Comparison of ENCODE assay signal across 1 cellular context in genomic region chr19:10403137-10404021, GRCh38.
TF ChIP-seq lines count a peak whose summit lies in the region.

Gene CDC37 (minus strand): TSS chr19:10403542. CDS start chr19:10403479, 63 bp downstream.

TF ChIP-seq in GM12878, 131 proteins besides CTCF, POLR2A, EP300 and RAD21 (continued from another document and continues in another):
- TF ChIP-seq CUX1 (IDR thresholded peaks at IDR 0.05; ENCODE audit: insufficient replicate concordance, low read depth, low read length) (no peak), MXI1 (IDR thresholded peaks at IDR 0.05; ENCODE audit: low read depth, low read length) (peak; percentile 93), SMC3 (IDR thresholded peaks at IDR 0.05; ENCODE audit: borderline replicate concordance, low read length) (no peak), ATF2 (IDR thresholded peaks at IDR 0.05; ENCODE audit: low read length) (no peak), RB1 (IDR thresholded peaks at IDR 0.05; ENCODE audit: borderline replicate concordance) (no peak), BCL11A (IDR thresholded peaks at IDR 0.05; ENCODE audit: low read depth, low read length) (peak; percentile 19; the same call in 1 of the 2 replicates), NR2C2 (IDR thresholded peaks at IDR 0.05; ENCODE audit: borderline replicate concordance, control insufficient read depth, insufficient read length, low read depth) (no peak), TCF3 (IDR thresholded peaks at IDR 0.05; ENCODE audit: borderline replicate concordance, insufficient read depth, low read depth, low read length) (peak; percentile 40; the same call in 1 of the 2 replicates), SP1 (IDR thresholded peaks at IDR 0.05; ENCODE audit: low read depth, low read length) (peak; percentile 79), LARP7 (IDR thresholded peaks at IDR 0.05) (peak; percentile 70), HDAC6 (IDR thresholded peaks at IDR 0.05; ENCODE audit: unreplicated experiment) (no peak), POLR2AphosphoS5 (IDR thresholded peaks at IDR 0.05; ENCODE audit: low read length) (peak; percentile 97), TCF12 (IDR thresholded peaks at IDR 0.05; ENCODE audit: low read depth, low read length) (0 out of 2 replicates have a peak, but pooled peaks have one; percentile 43), BHLHE40 (IDR thresholded peaks at IDR 0.05; ENCODE audit: borderline replicate concordance in 1 of 2, low read depth in 2 of 2, low read length in 1 of 2) (peak in 1 of 2 experiments; percentile 65; a peak in 2 of 4 replicates), PAX5 (IDR thresholded peaks at IDR 0.05; ENCODE audit: borderline replicate concordance, low read depth, low read length) (peak; percentile 39; the same call in 1 of the 2 replicates), E4F1 (IDR thresholded peaks at IDR 0.05; ENCODE audit: borderline replicate concordance, partially characterized antibody) (peak; percentile 30), NFYA (IDR thresholded peaks at IDR 0.05; ENCODE audit: borderline replicate concordance, low read depth, low read length) (no peak), HDGF (IDR thresholded peaks at IDR 0.05) (no peak), E2F8 (IDR thresholded peaks at IDR 0.05; ENCODE audit: low read depth, partially characterized antibody) (peak; percentile 80), BACH1 (IDR thresholded peaks at IDR 0.05; ENCODE audit: borderline replicate concordance) (peak; percentile 66; the same call in 1 of the 2 replicates), YY1 (IDR thresholded peaks at IDR 0.05; ENCODE audit: low read depth, low read length) (peak; percentile 93), CEBPZ (IDR thresholded peaks at IDR 0.05; ENCODE audit: low read depth, low read length) (no peak), SMAD5 (IDR thresholded peaks at IDR 0.05; ENCODE audit: low read depth) (peak; percentile 82; the same call in 1 of the 2 replicates), SMARCA5 (IDR thresholded peaks at IDR 0.05) (no peak), GABPA (IDR thresholded peaks at IDR 0.05; ENCODE audit: low read depth) (peak; percentile 91), CREB1 (IDR thresholded peaks at IDR 0.05; ENCODE audit: low read depth) (peak; percentile 95), ZSCAN29 (IDR thresholded peaks at IDR 0.05) (no peak), GATAD2B (conservative IDR thresholded peaks at IDR 0.05; ENCODE audit: low read depth) (peak; percentile 36; the same call in 1 of the 2 replicates), MYB (IDR thresholded peaks at IDR 0.05; ENCODE audit: borderline replicate concordance, low read depth, low read length) (0 out of 2 replicates have a peak, but pooled peaks have one; percentile 18), RELB (IDR thresholded peaks at IDR 0.05; ENCODE audit: low read depth) (peak; percentile 20; the same call in 1 of the 2 replicates), CHD2 (IDR thresholded peaks at IDR 0.05; ENCODE audit: borderline replicate concordance, low read depth, low read length) (no peak; the same call in 1 of the 2 replicates), NR2C1 (IDR thresholded peaks at IDR 0.05) (no peak), ZNF687 (IDR thresholded peaks at IDR 0.05) (peak; percentile 72), ZBED1 (IDR thresholded peaks at IDR 0.05; ENCODE audit: borderline replicate concordance) (no peak), ATF7 (IDR thresholded peaks at IDR 0.05; ENCODE audit: low read depth) (peak; percentile 94), ZNF217 (IDR thresholded peaks at IDR 0.05) (no peak), POU2F2 (IDR thresholded peaks at IDR 0.05; ENCODE audit: borderline replicate concordance, low read depth, low read length) (peak; percentile 89; the same call in 2 of the 3 replicates), HCFC1 (IDR thresholded peaks at IDR 0.05; ENCODE audit: low read length) (peak; percentile 56; the same call in 1 of the 2 replicates), NR2F1 (conservative IDR thresholded peaks at IDR 0.05) (no peak), PML (IDR thresholded peaks at IDR 0.05; ENCODE audit: low read length) (no peak)
